ENCODE assay signal across 12 cellular contexts in genomic region chr11:314548-314875, GRCh38. TPM values are rescaled to one million over a fixed set of nuclear protein-coding genes. Genes with fewer than 3 reads are reported as not detected.
DNase-seq lines count a peak whose midpoint lies in the region; ATAC-seq and TF ChIP-seq lines count a peak whose summit lies in the region.
"Not testable (repeated sequence)": the region's sequence is repeated elsewhere in the genome, so short reads cannot be mapped to it uniquely, and the experiment has no call there.
"Had no signal": no experiment of that assay in that cellular context is flagged by ENCODE, and none has a peak within 500 bp of the region (broad histone marks: within the 10 kb centered on the region; RNA-seq: fewer than 3 reads in every experiment).

No MANE protein-coding gene starts in this region.

- peak overlapping the region; percentile 93 to 98 (median 94) for H3K4me3 Mint-ChIP-seq in immature natural killer cell
- H3K4me3 Mint-ChIP-seq in naive thymus-derived CD4-positive, alpha-beta T cell = peak overlapping the region; percentile 88 to 100 (median 96)
- peak overlapping the region; percentile 78 to 92 for H3K4me3 Mint-ChIP-seq in stimulated activated naive B cell treated with anti-CD40 and anti-IgM and Interleukin-4, amounts not matched to agents 10 μg/mL and 1 μg/mL and 100 μg/mL, for 72 hours

- H3K36me3 ChIP-seq in adrenal gland (replicated peaks in 1 of 2); esophagus muscularis mucosa: not testable (repeated sequence)
- H3K36me3 ChIP-seq in naive thymus-derived CD4-positive, alpha-beta T cell (ENCODE audit: control insufficient read depth in 2 of 3, insufficient read depth in 3 of 3, low read length in 3 of 3) = peaks cover 0 to 19% (median 8%) of the 10 kb centered on the region in 3 experiments

- peak overlapping the region; percentile 80 for H3K4me3 ChIP-seq in AG10803 (ENCODE audit: low read length)
- H3K4me3 ChIP-seq in HFF-Myc (replicated peaks; ENCODE audit: low read depth, low read length) = peak overlapping the region; percentile 67
- H3K4me3 ChIP-seq in WI38 (ENCODE audit: low read depth, low read length) = peak overlapping the region; percentile 67
- H3K4me3 ChIP-seq in adrenal gland = peak overlapping the region in 1 of 4 donors; percentile 45
- peak overlapping the region; percentile 52 to 71 (median 56) for H3K4me3 ChIP-seq in esophagus muscularis mucosa
- H3K4me3 ChIP-seq in naive thymus-derived CD4-positive, alpha-beta T cell (ENCODE audit: low read length) = peak overlapping the region; percentile 71

- not testable (repeated sequence) for DNase-seq in AG10803 (ENCODE audit: low read depth); HFF-Myc (ENCODE audit: extremely low read depth, low read depth); adrenal gland; esophagus muscularis mucosa (ENCODE audit: extremely low spot score); immature natural killer cell; stimulated activated naive B cell treated with anti-CD40 and anti-IgM and Interleukin-4, amounts not matched to agents 10 μg/mL and 1 μg/mL and 100 μg/mL, for 72 hours
- peak in 1 of 9 donors; percentile 43 for DNase-seq in naive thymus-derived CD4-positive, alpha-beta T cell

- H3K4me1 ChIP-seq in adrenal gland (replicated peaks in 1 of 2) (peaks cover 6 to 31% of the 10 kb centered on the region in 2 donors), esophagus muscularis mucosa (peaks cover 8 to 54% (median 48%) of the 10 kb centered on the region in 4 donors)
- H3K4me1 ChIP-seq in naive thymus-derived CD4-positive, alpha-beta T cell (ENCODE audit: control insufficient read depth in 2 of 2, insufficient read depth in 2 of 2, low read length in 2 of 2) = peaks cover 13 to 32% of the 10 kb centered on the region in 2 donors

- H3K9me3 ChIP-seq in adrenal gland (replicated peaks in 1 of 3); esophagus muscularis mucosa; naive thymus-derived CD4-positive, alpha-beta T cell (ENCODE audit: control insufficient read depth in 2 of 3, low read length in 3 of 3): not testable (repeated sequence)

- H3K27me3 ChIP-seq in adrenal gland (peaks cover 16% of the 10 kb centered on the region), esophagus muscularis mucosa (peaks cover 0 to 19% (median 8%) of the 10 kb centered on the region in 4 donors)
- H3K27me3 ChIP-seq in naive thymus-derived CD4-positive, alpha-beta T cell (ENCODE audit: control insufficient read depth in 2 of 2, insufficient read depth in 2 of 2, low read length in 2 of 2) = not testable (repeated sequence)

- H3K27me3 Mint-ChIP-seq in immature natural killer cell (ENCODE audit: low read depth in 3 of 3) = peaks cover 18 to 39% (median 26%) of the 10 kb centered on the region in 3 donors
- H3K27me3 Mint-ChIP-seq in naive thymus-derived CD4-positive, alpha-beta T cell; stimulated activated naive B cell treated with anti-CD40 and anti-IgM and Interleukin-4, amounts not matched to agents 10 μg/mL and 1 μg/mL and 100 μg/mL, for 72 hours: not testable (repeated sequence)

- CTCF ChIA-PET in naive thymus-derived CD4-positive, alpha-beta T cell (lab: Charles Lee) = interaction anchor here (1.0 to 1.2 kb wide), 3 partner anchors 31 to 134 kb away, joined by 3 read pairs; no protein-coding TSS in a partner anchor

- H3K4me1 Mint-ChIP-seq in immature natural killer cell = peaks cover 51% of the 10 kb centered on the region in 2 donors
- H3K4me1 Mint-ChIP-seq in naive thymus-derived CD4-positive, alpha-beta T cell = peaks cover 21 to 40% (median 31%) of the 10 kb centered on the region in 7 donors
- H3K4me1 Mint-ChIP-seq in stimulated activated naive B cell treated with anti-CD40 and anti-IgM and Interleukin-4, amounts not matched to agents 10 μg/mL and 1 μg/mL and 100 μg/mL, for 72 hours = peaks cover 32 to 41% of the 10 kb centered on the region in 2 donors

- TF ChIP-seq EP300 in esophagus muscularis mucosa (IDR thresholded peaks at IDR 0.05) = not testable (repeated sequence)

- 45 to 53% (median 47%) methylated on average over 2 to 6 of the region's 6 CpGs for WGBS in adrenal gland, 4 donors
- WGBS in esophagus muscularis mucosa = 60% methylated on average over 1 of the region's 6 CpGs

- not testable (repeated sequence) for H3K9me3 Mint-ChIP-seq in immature natural killer cell; naive thymus-derived CD4-positive, alpha-beta T cell; stimulated activated naive B cell treated with anti-CD40 and anti-IgM and Interleukin-4, amounts not matched to agents 10 μg/mL and 1 μg/mL and 100 μg/mL, for 72 hours

- H3K27ac Mint-ChIP-seq in immature natural killer cell = peak overlapping the region; percentile 94 to 99 (median 98)
- H3K27ac Mint-ChIP-seq in naive thymus-derived CD4-positive, alpha-beta T cell = peak overlapping the region; percentile 94 to 99 (median 99)
- peak overlapping the region; percentile 97 for H3K27ac Mint-ChIP-seq in stimulated activated naive B cell treated with anti-CD40 and anti-IgM and Interleukin-4, amounts not matched to agents 10 μg/mL and 1 μg/mL and 100 μg/mL, for 72 hours

- peak overlapping the region in 3 of 5 donors; percentile 52 to 89 (median 74) for H3K27ac ChIP-seq in adrenal gland
- H3K27ac ChIP-seq in esophagus muscularis mucosa (replicated peaks in 1 of 4) = peak overlapping the region; percentile 76 to 86 (median 78)
- peak overlapping the region; percentile 95 for H3K27ac ChIP-seq in naive thymus-derived CD4-positive, alpha-beta T cell (ENCODE audit: low read depth, low read length)

- H3K36me3 Mint-ChIP-seq in immature natural killer cell = peaks cover 4 to 29% (median 23%) of the 10 kb centered on the region in 3 donors
- peaks cover 0 to 47% (median 20%) of the 10 kb centered on the region in 5 donors for H3K36me3 Mint-ChIP-seq in naive thymus-derived CD4-positive, alpha-beta T cell
- not testable (repeated sequence) for H3K36me3 Mint-ChIP-seq in stimulated activated naive B cell treated with anti-CD40 and anti-IgM and Interleukin-4, amounts not matched to agents 10 μg/mL and 1 μg/mL and 100 μg/mL, for 72 hours

- TF ChIP-seq CTCF in AG10803 (conservative IDR thresholded peaks at IDR 0.05; ENCODE audit: low read length); HFF-Myc (IDR thresholded peaks at IDR 0.05; ENCODE audit: low read depth, low read length, missing control alignments); WI38 (IDR thresholded peaks at IDR 0.05; ENCODE audit: low read depth, low read length); adrenal gland (IDR thresholded peaks at IDR 0.05); esophagus muscularis mucosa (IDR thresholded peaks at IDR 0.05): not testable (repeated sequence)

- ATAC-seq in naive thymus-derived CD4-positive, alpha-beta T cell; stimulated activated naive B cell treated with anti-CD40 and anti-IgM and Interleukin-4, amounts not matched to agents 10 μg/mL and 1 μg/mL and 100 μg/mL, for 72 hours (replicated peaks): not testable (repeated sequence)

- TF ChIP-seq POLR2A in adrenal gland (IDR thresholded peaks at IDR 0.05); esophagus muscularis mucosa (IDR thresholded peaks at IDR 0.05; ENCODE audit: low read depth): not testable (repeated sequence)

- POLR2A ChIA-PET in naive thymus-derived CD4-positive, alpha-beta T cell (lab: Charles Lee) = interaction anchor here (0.6 to 6.9 kb wide), 9 partner anchors 9 to 107 kb away, joined by 3 to 54 read pairs (median 22); partner anchors contain the start of genes BET1L, PGGHG and RIC8A

- intact Hi-C loops in adrenal gland (cut with DNase I); esophagus muscularis mucosa (cut with DNase I): not testable (repeated sequence)
- intact Hi-C loops in naive thymus-derived CD4-positive, alpha-beta T cell (cut with micrococcal nuclease) = loop anchor here (1.0 to 5.0 kb wide), 7 partner anchors 41 to 193 kb away; partner anchors contain the start of genes BET1L (in 2 of the 2), RIC8A (in 2 of the 2), PTDSS2 (in 1 of the 2) and RNH1 (in 1 of the 2)

RNA-seq across cellular contexts. Expression of gene IFITM1, which starts 0.7 kb away (rescaled TPM):
- total RNA-seq in adrenal gland (100 to 1,000 TPM in 3 of 8 donors, 10 to 100 TPM in 5; 52.8 to 238 (median 85.3) TPM), esophagus muscularis mucosa (100 to 1,000 TPM in 3 of 4 donors, 10 to 100 TPM in 1; 60.6 to 197 (median 171) TPM)
- polyA plus RNA-seq in adrenal gland (100 to 1,000 TPM in 2 of 3 donors, 10 to 100 TPM in 1; 84.6 to 360 (median 139) TPM), immature natural killer cell (1,000 to 10,000 TPM; 2,792 to 4,533 (median 3,562) TPM)
- 100 to 1,000 TPM in 4 of 5 experiments, 10 to 100 TPM in 1; 97.4 to 985 (median 241) TPM for total RNA-seq in naive thymus-derived CD4-positive, alpha-beta T cell
- 1,000 to 10,000 TPM; 1,878 to 2,355 TPM for polyA plus RNA-seq in naive thymus-derived CD4-positive, alpha-beta T cell

RNA-seq across cellular contexts. Expression of gene IFITM3, which starts 6.1 kb away (rescaled TPM):
- total RNA-seq in adrenal gland (100 to 1,000 TPM; 120 to 946 (median 395) TPM), esophagus muscularis mucosa (100 to 1,000 TPM; 290 to 513 (median 410) TPM)
- polyA plus RNA-seq in adrenal gland (1,000 to 10,000 TPM in 1 of 3 donors, 100 to 1,000 TPM in 2; 454 to 1,592 (median 502) TPM), immature natural killer cell (100 to 1,000 TPM; 138 to 675 (median 423) TPM)
- 10 to 100 TPM in 3 of 5 experiments, 1 to 10 TPM in 2; 6.7 to 43.1 (median 13.2) TPM for total RNA-seq in naive thymus-derived CD4-positive, alpha-beta T cell
- polyA plus RNA-seq in naive thymus-derived CD4-positive, alpha-beta T cell = 100 to 1,000 TPM in 1 of 2 donors, 1 to 10 TPM in 1; 5.1 to 194 TPM

RNA-seq across cellular contexts. Expression of gene IFITM2, which starts 6.9 kb away (rescaled TPM):
- total RNA-seq in adrenal gland (100 to 1,000 TPM in 7 of 8 donors, 10 to 100 TPM in 1; 96.5 to 269 (median 190) TPM), esophagus muscularis mucosa (100 to 1,000 TPM in 3 of 4 donors, 10 to 100 TPM in 1; 92.2 to 235 (median 194) TPM)
- polyA plus RNA-seq in adrenal gland (100 to 1,000 TPM; 290 to 835 (median 443) TPM), immature natural killer cell (1,000 to 10,000 TPM; 4,348 to 7,867 (median 6,958) TPM)
- 1,000 to 10,000 TPM in 1 of 5 experiments, 100 to 1,000 TPM in 4; 143 to 1,924 (median 528) TPM for total RNA-seq in naive thymus-derived CD4-positive, alpha-beta T cell
- 1,000 to 10,000 TPM; 2,860 to 3,315 TPM for polyA plus RNA-seq in naive thymus-derived CD4-positive, alpha-beta T cell

RNA-seq across cellular contexts. Expression of gene IFITM5, which starts 15.2 kb away (rescaled TPM):
- not detected for total RNA-seq in adrenal gland
- not detected for polyA plus RNA-seq in adrenal gland
- not detected for total RNA-seq in esophagus muscularis mucosa
- not detected for polyA plus RNA-seq in immature natural killer cell
- not detected for total RNA-seq in naive thymus-derived CD4-positive, alpha-beta T cell
- polyA plus RNA-seq in naive thymus-derived CD4-positive, alpha-beta T cell = not detected
- total RNA-seq: Daoy, dermis microvascular lymphatic vessel endothelial cell, posterior vena cava, temporal lobe had no signal

RNA-seq across cellular contexts. Expression of gene PGGHG, which starts 25.6 kb away (rescaled TPM):
- 1 to 10 TPM; 1.2 to 9.8 (median 7.1) TPM for total RNA-seq in adrenal gland
- polyA plus RNA-seq in adrenal gland = 10 to 100 TPM in 2 of 3 donors, under 1 TPM in 1; 0.55 to 77.2 (median 29.4) TPM
- total RNA-seq in esophagus muscularis mucosa = 10 to 100 TPM; 13.3 to 23.7 (median 18.8) TPM
- polyA plus RNA-seq in immature natural killer cell = 10 to 100 TPM in 2 of 3 donors, 1 to 10 TPM in 1; 8.1 to 17.4 (median 11.4) TPM
- total RNA-seq in naive thymus-derived CD4-positive, alpha-beta T cell = 100 to 1,000 TPM; 325 to 656 (median 348) TPM
- polyA plus RNA-seq in naive thymus-derived CD4-positive, alpha-beta T cell = 10 to 100 TPM in 1 of 2 donors, 1 to 10 TPM in 1; 5.1 to 11.7 TPM
